ENCODE assay signal across 26 cellular contexts in the genomic region with DNA sequence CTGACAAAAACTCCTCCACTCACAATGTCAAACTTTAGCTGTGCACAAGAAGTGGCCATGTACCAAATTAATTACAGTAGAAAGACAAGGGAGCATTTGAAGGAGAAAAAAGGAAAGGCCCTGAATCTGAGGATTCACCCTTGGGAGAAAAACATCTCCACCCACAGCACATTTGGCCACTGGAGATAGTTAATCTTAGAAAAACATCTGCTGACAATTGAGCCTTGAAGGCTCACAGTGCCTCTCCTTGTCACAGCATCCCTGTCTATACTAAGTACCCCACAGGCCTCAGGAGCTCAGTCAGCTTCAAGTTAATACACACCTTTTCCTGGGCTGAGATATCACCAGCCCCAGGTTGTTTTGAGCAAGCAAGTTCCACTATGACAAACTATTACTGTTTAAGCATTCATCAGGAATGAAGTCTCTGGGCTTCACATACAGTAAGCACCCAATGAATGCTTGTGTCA.
"Had no signal": no experiment of that assay in that cellular context is flagged by ENCODE, and none has a peak within 500 bp of the region (broad histone marks: within the 10 kb centered on the region; RNA-seq: fewer than 3 reads in every experiment).

No MANE protein-coding gene starts in this region.

- DNase-seq: activated B cell treated with CpG ODN at 0.5 μM for 24 hours; activated CD4-positive, alpha-beta T cell treated with anti-CD3 and anti-CD28 coated beads for 48 hours; activated CD4-positive, alpha-beta T cell treated with anti-CD3 and anti-CD28 coated beads, Interleukin-2, amount 50 U/mL, for 1 hour; activated CD4-positive, alpha-beta T cell treated with anti-CD3 and anti-CD28 coated beads, Interleukin-2, amount 50 U/mL, for 48 hours; activated CD8-positive, alpha-beta memory T cell treated with anti-CD3 and anti-CD28 coated beads for 24 hours; activated CD8-positive, alpha-beta T cell treated with anti-CD3 and anti-CD28 coated beads for 36 hours; activated effector memory CD4-positive, alpha-beta T cell treated with Interleukin-2 at 50 U/mL for 16 hours; activated gamma-delta T cell treated with Interleukin-2 at 50 U/mL for 16 hours; activated naive CD4-positive, alpha-beta T cell treated with anti-CD3 and anti-CD28 coated beads, Interleukin-2, amount 50 U/mL, for 16 hours; activated naive CD4-positive, alpha-beta T cell treated with Interleukin-2 at 50 U/mL for 16 hours; activated T-cell treated with anti-CD3 and anti-CD28 coated beads, Interleukin-2, amount 50 U/mL, for 4 hours; amniotic stem cell; anterior cingulate cortex; brain microvascular endothelial cell; dorsolateral prefrontal cortex; effector memory CD4-positive, alpha-beta T cell; endodermal cell; foreskin keratinocyte; gastrocnemius medialis; glutamatergic neuron; heart left ventricle; T-helper 17 cell; T1000; WERI-Rb-1 had no signal

- ATAC-seq: activated CD4-positive, CD25-positive, alpha-beta regulatory T cell treated with anti-CD3 and anti-CD28 coated beads, Interleukin-2, amount 50 U/mL, for 24 hours; activated CD8-positive, alpha-beta T cell treated with anti-CD3 and anti-CD28 coated beads for 36 hours; activated T-cell treated with anti-CD3 and anti-CD28 coated beads, Interleukin-2, amount 50 U/mL, for 4 hours; activated T-helper 17 cell treated with anti-CD3 and anti-CD28 coated beads, Interleukin-2, amount 50 U/mL, for 72 hours; foreskin keratinocyte; gastrocnemius medialis; heart left ventricle; T-helper 17 cell had no signal
